ENCODE assay signal across 22 cellular contexts in the genomic region with DNA sequence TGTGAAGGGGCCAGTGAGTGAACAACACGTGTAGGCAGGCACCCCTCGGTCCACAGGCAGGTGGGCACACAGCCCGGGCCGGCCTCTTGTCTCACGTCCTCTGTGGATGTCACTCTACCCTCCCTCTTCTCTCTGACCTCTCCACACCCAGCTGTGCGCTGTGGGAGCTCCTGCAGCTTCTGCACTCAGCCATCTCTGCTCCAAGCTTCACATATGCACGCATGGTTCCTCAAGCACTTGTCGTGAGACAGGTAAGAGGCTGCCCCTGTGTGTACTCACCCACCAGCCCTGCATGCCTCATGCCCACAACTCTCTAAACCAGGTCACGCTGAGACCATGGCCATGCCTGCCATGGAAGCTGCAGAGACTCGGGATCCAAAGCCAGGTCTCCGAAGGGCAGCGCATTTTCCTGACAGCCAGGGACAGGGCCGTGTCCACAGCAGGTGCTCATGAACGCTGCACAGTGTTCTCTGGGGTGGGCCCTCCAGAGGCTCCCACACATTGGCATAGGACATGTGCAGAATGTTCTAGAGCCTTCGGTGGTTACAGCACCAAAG.
"Had no signal": no experiment of that assay in that cellular context is flagged by ENCODE, and none has a peak within 500 bp of the region (broad histone marks: within the 10 kb centered on the region; RNA-seq: fewer than 3 reads in every experiment).

No MANE protein-coding gene starts in this region.

- H3K9me3 ChIP-seq: adrenal gland, ascending aorta, psoas muscle, uterus had no signal

- H3K4me3 ChIP-seq: adrenal gland, ascending aorta, lung, ovary, psoas muscle, tibial artery, uterus had no signal

- H3K4me1 ChIP-seq: adrenal gland, ascending aorta, foreskin keratinocyte, psoas muscle, tibial artery, uterus had no signal

- H3K36me3 ChIP-seq: adrenal gland, ascending aorta, brain microvascular endothelial cell, ovary, tibial artery, uterus, WERI-Rb-1 had no signal

- ATAC-seq: left colon; naive thymus-derived CD4-positive, alpha-beta T cell; psoas muscle; right cardiac atrium had no signal

- DNase-seq: activated CD4-positive, alpha-beta T cell treated with anti-CD3 and anti-CD28 coated beads, Interleukin-2, amount 10 ng/mL, durations not matched to agents 7 days and 5 days; activated CD4-positive, CD25-positive, alpha-beta regulatory T cell treated with anti-CD3 and anti-CD28 coated beads, Interleukin-2, amount 50 U/mL, for 72 hours; activated CD8-positive, alpha-beta T cell treated with anti-CD3 and anti-CD28 coated beads for 36 hours; activated naive CD4-positive, alpha-beta T cell; activated T-cell treated with anti-CD3 and anti-CD28 coated beads, Interleukin-2, amount 50 U/mL, for 1 hour; brain microvascular endothelial cell; central memory CD4-positive, alpha-beta T cell; dermis blood vessel endothelial cell; effector CD8-positive, alpha-beta T cell; foreskin keratinocyte; left colon; naive thymus-derived CD4-positive, alpha-beta T cell; ovary; psoas muscle; stimulated activated CD4-positive, alpha-beta T cell treated with anti-CD3 and anti-CD28 coated beads, Interleukin-12 subunit alpha, Interleukin-12 subunit beta, amount 100 ng/mL, for 4 hours; tibial artery; uterus; WERI-Rb-1 had no signal

- H3K27me3 ChIP-seq: adrenal gland, ascending aorta, brain microvascular endothelial cell, foreskin keratinocyte, ovary, uterus had no signal

- H3K27ac ChIP-seq: adrenal gland, ascending aorta, brain microvascular endothelial cell, foreskin keratinocyte, ovary, psoas muscle, tibial artery, uterus, WERI-Rb-1 had no signal
